Comparison of ENCODE assay signal across 8 cellular contexts in the genomic region with DNA sequence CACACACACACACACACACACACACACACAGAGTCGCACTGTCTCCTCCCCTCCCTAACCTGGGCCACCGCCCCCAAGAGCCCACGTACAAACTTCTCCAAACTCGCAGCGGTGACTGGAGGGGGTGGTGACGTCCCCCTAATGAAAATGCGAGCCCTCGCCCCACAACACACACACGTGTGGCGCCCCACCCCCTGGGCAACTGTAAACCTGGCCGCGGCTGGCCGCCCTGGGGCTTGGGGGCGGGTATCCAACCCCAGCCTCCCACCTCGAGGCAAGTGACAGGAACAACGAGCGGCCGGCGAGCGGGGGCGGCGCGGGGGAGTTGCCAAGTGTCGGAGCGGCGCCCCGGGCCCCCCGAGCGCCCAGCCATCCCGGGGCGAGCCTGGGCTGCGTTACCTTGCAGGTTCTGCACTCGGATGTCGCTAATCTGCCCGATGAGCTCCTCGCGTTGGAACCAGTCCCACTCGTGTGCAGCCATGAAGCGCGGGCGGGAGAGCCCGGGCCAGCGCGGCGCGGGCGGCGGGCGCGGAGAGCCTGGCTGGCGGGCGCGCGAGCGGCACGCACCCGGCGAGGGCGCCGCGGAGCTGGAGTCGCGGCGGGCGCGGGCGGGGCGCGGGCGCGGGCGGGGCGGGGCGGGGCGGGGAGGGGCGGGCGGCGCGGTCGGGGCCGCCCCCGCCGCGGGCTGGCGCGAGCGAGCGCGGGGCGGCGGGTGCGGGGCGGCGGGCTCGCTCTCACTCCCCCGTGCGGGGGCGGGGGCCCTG. TPM values are rescaled to one million over a fixed set of nuclear protein-coding genes. Genes with fewer than 3 reads are reported as not detected.
DNase-seq lines count a peak whose midpoint lies in the region; ATAC-seq, FAIRE-seq and TF ChIP-seq lines count a peak whose summit lies in the region.

A gene with protein sequence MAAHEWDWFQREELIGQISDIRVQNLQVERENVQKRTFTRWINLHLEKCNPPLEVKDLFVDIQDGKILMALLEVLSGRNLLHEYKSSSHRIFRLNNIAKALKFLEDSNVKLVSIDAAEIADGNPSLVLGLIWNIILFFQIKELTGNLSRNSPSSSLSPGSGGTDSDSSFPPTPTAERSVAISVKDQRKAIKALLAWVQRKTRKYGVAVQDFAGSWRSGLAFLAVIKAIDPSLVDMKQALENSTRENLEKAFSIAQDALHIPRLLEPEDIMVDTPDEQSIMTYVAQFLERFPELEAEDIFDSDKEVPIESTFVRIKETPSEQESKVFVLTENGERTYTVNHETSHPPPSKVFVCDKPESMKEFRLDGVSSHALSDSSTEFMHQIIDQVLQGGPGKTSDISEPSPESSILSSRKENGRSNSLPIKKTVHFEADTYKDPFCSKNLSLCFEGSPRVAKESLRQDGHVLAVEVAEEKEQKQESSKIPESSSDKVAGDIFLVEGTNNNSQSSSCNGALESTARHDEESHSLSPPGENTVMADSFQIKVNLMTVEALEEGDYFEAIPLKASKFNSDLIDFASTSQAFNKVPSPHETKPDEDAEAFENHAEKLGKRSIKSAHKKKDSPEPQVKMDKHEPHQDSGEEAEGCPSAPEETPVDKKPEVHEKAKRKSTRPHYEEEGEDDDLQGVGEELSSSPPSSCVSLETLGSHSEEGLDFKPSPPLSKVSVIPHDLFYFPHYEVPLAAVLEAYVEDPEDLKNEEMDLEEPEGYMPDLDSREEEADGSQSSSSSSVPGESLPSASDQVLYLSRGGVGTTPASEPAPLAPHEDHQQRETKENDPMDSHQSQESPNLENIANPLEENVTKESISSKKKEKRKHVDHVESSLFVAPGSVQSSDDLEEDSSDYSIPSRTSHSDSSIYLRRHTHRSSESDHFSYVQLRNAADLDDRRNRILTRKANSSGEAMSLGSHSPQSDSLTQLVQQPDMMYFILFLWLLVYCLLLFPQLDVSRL (minus strand): TSS at position 597 of the 764 bp plus-strand sequence. CDS start 116 bp downstream, at position 481.

- H2BK15ac ChIP-seq in H1 (ENCODE audit: low read length) = peak within 1 kb of the TSS; percentile 10; the same call in 1 of the 2 replicates

- H3K9me3 ChIP-seq in H1 (ENCODE audit: insufficient read depth in 2 of 2, low read depth in 1 of 2, low read length in 1 of 2) = no peaks in the 10 kb centered on the region
- no peaks in the 10 kb centered on the region for H3K9me3 ChIP-seq in mononuclear cell (ENCODE audit: low read depth, low read length)

- H3K14ac ChIP-seq in H1 (ENCODE audit: insufficient read length) = no peak within 1 kb of the TSS

- TF ChIP-seq CTCF in AG04449 (IDR thresholded peaks at IDR 0.05; ENCODE audit: insufficient read depth, low read length, missing control alignments) = no peak
- peak; percentile 6 for TF ChIP-seq CTCF in GM13977 (IDR thresholded peaks at IDR 0.05; ENCODE audit: extremely low read depth, insufficient read depth, missing control alignments)
- no peak for TF ChIP-seq CTCF in H1 (IDR thresholded peaks at IDR 0.05; ENCODE audit: control extremely low read depth in 1 of 3, insufficient read depth in 1 of 3, low read depth in 1 of 3, low read length in 3 of 3)

- no peak within 1 kb of the TSS for H3K27ac ChIP-seq in H1 (ENCODE audit: low read depth, low read length)

- CTCF ChIA-PET in AG04449 (lab: Yijun Ruan, JAX) = interaction anchor here (1.2 kb wide), 1 partner anchor 9 kb away, joined by 3 read pairs; no protein-coding TSS in a partner anchor
- CTCF ChIA-PET in H1 (lab: Charles Lee; ENCODE audit: partially characterized antibody) = interaction anchor here (1.2 to 1.3 kb wide), 5 partner anchors 10 to 41 kb away, joined by 3 to 5 read pairs (median 3); no protein-coding TSS in a partner anchor

- H3K23me2 ChIP-seq in H1 (ENCODE audit: low read depth, low read length) = peaks cover 7% of the 10 kb centered on the region; the same call in 1 of the 2 replicates

- no peak for DNase-seq in AG04449 (ENCODE audit: low read depth, low spot score)
- peak; percentile 84 for DNase-seq in GM13977 (ENCODE audit: low spot score)
- DNase-seq in LHCN-M2 (ENCODE audit: low read depth) = peak; percentile 14
- peak; percentile 24 for DNase-seq in activated CD4-positive, alpha-beta T cell treated with anti-CD3 and anti-CD28 coated beads, Interleukin-2, amount 50 U/mL, for 1 hour
- peak in 1 of 2 experiments; percentile 69 for DNase-seq in H1 (ENCODE audit: low read depth in 1 of 2, low spot score in 2 of 2)
- peak; percentile 60 for DNase-seq in superior temporal gyrus (ENCODE audit: extremely low spot score)

- no peak within 1 kb of the TSS for H3K56ac ChIP-seq in H1 (replicated peaks; ENCODE audit: insufficient read length, low read depth, low read length)

- POLR2A ChIA-PET in AG04449 (lab: Yijun Ruan, JAX) (no interaction called here), H1 (lab: Charles Lee; ENCODE audit: partially characterized antibody) (no interaction called here)

- H2BK120ac ChIP-seq in H1 (replicated peaks; ENCODE audit: low read depth, low read length) = no peak within 1 kb of the TSS

- no peak for FAIRE-seq in H1 (lab: Jason Lieb, UNC)

- no peak within 1 kb of the TSS for H3K4ac ChIP-seq in H1 (replicated peaks; ENCODE audit: insufficient read length, low read depth, low read length)

- TF ChIP-seq POLR2A in H1 (IDR thresholded peaks at IDR 0.05; ENCODE audit: control extremely low read depth in 1 of 2, low read depth in 2 of 2, low read length in 2 of 2) = no peak

- in situ Hi-C loops in GM13977 (cut with MboI; ENCODE audit: low pct_unique_long_range_greater_than_20kb, low sequenced_read_pairs, unreplicated experiment) = no loop called here

- no peak for TF ChIP-seq EP300 in H1 (IDR thresholded peaks at IDR 0.05; ENCODE audit: borderline replicate concordance in 1 of 2, low read depth in 2 of 2, low read length in 2 of 2)

- peaks cover 3% of the 10 kb centered on the region; the same call in 1 of the 2 replicates for H3K79me1 ChIP-seq in H1 (ENCODE audit: low read depth, low read length)

- peaks cover 0 to 4% of the 10 kb centered on the region in 2 experiments for H4K20me1 ChIP-seq in H1 (replicated peaks in 1 of 2; ENCODE audit: control insufficient read depth in 1 of 2, insufficient read depth in 2 of 2, low read length in 2 of 2)

- H3K4me1 ChIP-seq in H1 (replicated peaks in 1 of 4; ENCODE audit: control insufficient read depth in 3 of 4, insufficient read depth in 4 of 4, low read length in 3 of 4) = peaks cover 0 to 9% (median 4%) of the 10 kb centered on the region in 4 experiments; a peak in 4 of 7 replicates
- peaks cover 71% of the 10 kb centered on the region for H3K4me1 ChIP-seq in mononuclear cell (ENCODE audit: insufficient read depth, low read length)

- no peaks in the 10 kb centered on the region for H3K36me3 ChIP-seq in H1 (ENCODE audit: control insufficient read depth in 2 of 4, insufficient read depth in 4 of 4, low read length in 3 of 4)

- no peak within 1 kb of the TSS for H2BK12ac ChIP-seq in H1 (ENCODE audit: low read depth, low read length)

- H3K4me3 ChIP-seq in AG04449 (ENCODE audit: low read depth, low read length) (peak within 1 kb of the TSS; percentile 57), H1 (ENCODE audit: extremely low read depth in 1 of 4, insufficient read depth in 2 of 4, low read depth in 3 of 4, low read length in 4 of 4) (peak within 1 kb of the TSS; percentile 56 to 80 (median 67)), mononuclear cell (ENCODE audit: low read length) (peak within 1 kb of the TSS; percentile 54)

- TF ChIP-seq RAD21 in H1 (IDR thresholded peaks at IDR 0.05 in 1 of 2, conservative IDR thresholded peaks at IDR 0.05 in 1 of 2; ENCODE audit: low read depth in 2 of 2, low read length in 2 of 2) = peak in 1 of 2 experiments; percentile 1; a peak in 1 of 4 replicates

- H3K27me3 ChIP-seq in H1 (replicated peaks in 1 of 4; ENCODE audit: control insufficient read depth in 3 of 4, extremely low read depth in 1 of 4, insufficient read depth in 3 of 4, low read length in 3 of 4) (peaks cover 0 to 12% (median 12%) of the 10 kb centered on the region in 4 experiments; a peak in 5 of 7 replicates), mononuclear cell (ENCODE audit: insufficient read depth, low read length) (peaks cover 8% of the 10 kb centered on the region)

- no peak for ATAC-seq in HG02840 (IDR thresholded peaks at IDR 0.05; ENCODE audit: low FRiP score, unreplicated experiment)

- no peak within 1 kb of the TSS for H2BK20ac ChIP-seq in H1 (ENCODE audit: low read length)

- H3K4me2 ChIP-seq in H1 (ENCODE audit: insufficient read depth in 1 of 2, low read depth in 2 of 2, low read length in 2 of 2) = peak within 1 kb of the TSS; percentile 76 to 95

- H2AK5ac ChIP-seq in H1 (ENCODE audit: low read depth, low read length) = no peak within 1 kb of the TSS

- H2BK5ac ChIP-seq in H1 (ENCODE audit: low read depth, low read length) = no peak within 1 kb of the TSS

- H3K23ac ChIP-seq in H1 (ENCODE audit: insufficient read length) = no peak within 1 kb of the TSS

- H3K9ac ChIP-seq in H1 (replicated peaks in 1 of 4; ENCODE audit: extremely low read depth in 1 of 4, low read depth in 3 of 4, low read length in 3 of 4) = peak within 1 kb of the TSS in 1 of 4 experiments; percentile 39; a peak in 3 of 7 replicates

- H4K91ac ChIP-seq in H1 (replicated peaks; ENCODE audit: insufficient read length, low read length) = no peak within 1 kb of the TSS

- H2AFZ ChIP-seq in H1 (ENCODE audit: low read length) = no peak within 1 kb of the TSS

- no peak within 1 kb of the TSS for H4K8ac ChIP-seq in H1 (ENCODE audit: extremely low read depth, insufficient read depth, low read length)

- H3K79me2 ChIP-seq in H1 (ENCODE audit: control insufficient read depth in 1 of 2, insufficient read depth in 2 of 2, low read length in 2 of 2) = no peaks in the 10 kb centered on the region

- 1% methylated on average over 33 of the region's 98 CpGs; no CpG with 5 or more reads in 1 of the 2 experiments for WGBS in H1 (ENCODE audit: extremely low coverage in 1 of 2, insufficient coverage in 1 of 2, insufficient read length in 1 of 2, insufficient replicate concordance in 2 of 2, low coverage in 1 of 2, low lambda C conversion rate in 2 of 2, missing lambda C conversion rate in 1 of 2), 2 experiments

- no peak within 1 kb of the TSS for H4K5ac ChIP-seq in H1 (ENCODE audit: insufficient read length, low read depth, low read length)

- H3K18ac ChIP-seq in H1 (ENCODE audit: extremely low read depth, low read length) = no peak within 1 kb of the TSS; the same call in 1 of the 2 replicates

RNA-seq across cellular contexts. Expression of the gene that starts here (rescaled TPM):
- total RNA-seq in LHCN-M2 (2014; rRNA removed) (3.1 and 3.6 TPM in 2 replicates), mononuclear cell (9.0 TPM)
- 2.6 TPM for polyA plus RNA-seq in LHCN-M2 (2012)
- total RNA-seq in H1 (2021; fragmentation: NEBNext Ultra II Directional; extraction: Animal tissue kit (Norgen Biotek cat#: 25700)) = 7.6 and 8.2 TPM in 2 replicates
- polyA plus RNA-seq in H1 (2011; rRNA removed) = 1.4 and 1.6 TPM in 2 replicates
- polyA plus RNA-seq in H1 (2011; cell fraction: cytosol; rRNA removed) = 2.3 TPM
- polyA plus RNA-seq in H1 (2011; cell fraction: nucleus; rRNA removed) = 5.6 TPM
- 3.4 to 4.8 TPM (median 4.7 TPM) in 4 replicates for polyA plus RNA-seq in H1 (2012, experiment 1 of 2)
- polyA plus RNA-seq in H1 (2012, experiment 2 of 2) = 1.5 TPM
- polyA plus RNA-seq in H1 (2013, experiment 1 of 2) = 3.2 TPM
- polyA plus RNA-seq in H1 (2013, experiment 2 of 2) = 3.0 TPM
- polyA minus RNA-seq in H1 (2011; rRNA and poly(A)+ RNA removed) = 3.8 and 9.6 TPM in 2 replicates
- polyA minus RNA-seq in H1 (2011; cell fraction: cytosol; rRNA and poly(A)+ RNA removed) = 2.9 TPM
- 5.8 TPM for polyA minus RNA-seq in H1 (2011; cell fraction: nucleus; rRNA and poly(A)+ RNA removed)
